Comparison of ENCODE assay signal across 8 cellular contexts in genomic region chr12:57229041-57229633, GRCh38. TPM values are rescaled to one million over a fixed set of nuclear protein-coding genes. Genes with fewer than 3 reads are reported as not detected.
A peak's percentile ranks its signal among the peaks of the same experiment; 100 is the strongest.
DNase-seq lines count a peak whose midpoint lies in the region; ATAC-seq and TF ChIP-seq lines count a peak whose summit lies in the region.

No MANE protein-coding gene starts in this region.

- intact Hi-C loops in activated CD4-positive, alpha-beta T cell treated with anti-CD3 and anti-CD28 coated beads, Interleukin-2, amount 10 ng/mL, durations not matched to agents 24 days and 14 days (cut with micrococcal nuclease): loop anchor here (1.0 kb wide), 1 partner anchor 10 kb away; no protein-coding TSS in a partner anchor
- intact Hi-C loops in mucosa of descending colon (cut with DNase I, micrococcal nuclease): no loop called here

- TF ChIP-seq CTCF in astrocyte of the cerebellum (IDR thresholded peaks at IDR 0.05; ENCODE audit: low read depth, low read length, missing control alignments): peak; percentile 9
- no peak for TF ChIP-seq CTCF in mucosa of descending colon (IDR thresholded peaks at IDR 0.05)

- no peaks in the 10 kb centered on the region for H3K9me3 ChIP-seq in mucosa of descending colon

- H3K4me3 Mint-ChIP-seq in activated CD4-positive, alpha-beta T cell treated with anti-CD3 and anti-CD28 coated beads, Interleukin-2, amount 10 ng/mL, durations not matched to agents 24 days and 14 days: peak overlapping the region; percentile 100

- H3K27me3 Mint-ChIP-seq in activated CD4-positive, alpha-beta T cell treated with anti-CD3 and anti-CD28 coated beads, Interleukin-2, amount 10 ng/mL, durations not matched to agents 24 days and 14 days: peaks cover 21% of the 10 kb centered on the region

- ATAC-seq in mucosa of descending colon (no peak), left lobe of liver (no peak), GM19324 (IDR thresholded peaks at IDR 0.05; ENCODE audit: low FRiP score, unreplicated experiment) (no peak)

- DNase-seq in activated CD4-positive, alpha-beta T cell treated with anti-CD3 and anti-CD28 coated beads, Interleukin-2, amount 10 ng/mL, durations not matched to agents 24 days and 14 days: peak; percentile 81
- no peak for DNase-seq in activated CD4-positive, alpha-beta T cell treated with anti-CD3 and anti-CD28 coated beads for 48 hours
- peak; percentile 83 for DNase-seq in KBM-7
- DNase-seq in astrocyte of the cerebellum (ENCODE audit: low read depth): no peak
- DNase-seq in mucosa of descending colon: no peak
- no peak for DNase-seq in NCI-H774 (lab: John Stamatoyannopoulos, UW)
- DNase-seq in left lobe of liver (ENCODE audit: low spot score): no peak

- no peaks in the 10 kb centered on the region for H3K9me3 Mint-ChIP-seq in activated CD4-positive, alpha-beta T cell treated with anti-CD3 and anti-CD28 coated beads, Interleukin-2, amount 10 ng/mL, durations not matched to agents 24 days and 14 days

- H3K4me1 ChIP-seq in mucosa of descending colon (ENCODE audit: low read depth): peaks cover 24% of the 10 kb centered on the region

- peaks cover 39% of the 10 kb centered on the region for H3K36me3 Mint-ChIP-seq in activated CD4-positive, alpha-beta T cell treated with anti-CD3 and anti-CD28 coated beads, Interleukin-2, amount 10 ng/mL, durations not matched to agents 24 days and 14 days (ENCODE audit: low read depth)

- no peaks in the 10 kb centered on the region for H3K36me3 ChIP-seq in mucosa of descending colon (ENCODE audit: low read depth)

- peak overlapping the region; percentile 98 for H3K27ac Mint-ChIP-seq in activated CD4-positive, alpha-beta T cell treated with anti-CD3 and anti-CD28 coated beads, Interleukin-2, amount 10 ng/mL, durations not matched to agents 24 days and 14 days

- peaks cover 50% of the 10 kb centered on the region for H3K4me1 Mint-ChIP-seq in activated CD4-positive, alpha-beta T cell treated with anti-CD3 and anti-CD28 coated beads, Interleukin-2, amount 10 ng/mL, durations not matched to agents 24 days and 14 days

- in situ Hi-C loops in KBM-7 (cut with MboI; ENCODE audit: low pct_unique_long_range_greater_than_20kb, low sequenced_read_pairs): no loop called here
- in situ Hi-C loops in astrocyte of the cerebellum (cut with HindIII; ENCODE audit: low sequenced_read_pairs): no loop called here

- H3K4me3 ChIP-seq in astrocyte of the cerebellum (ENCODE audit: low read depth, low read length) (peak overlapping the region; percentile 57), mucosa of descending colon (peak overlapping the region; percentile 44)

RNA-seq across cellular contexts. Expression of gene SHMT2, which starts 0.4 kb away (rescaled TPM):
- 297 and 310 TPM in 2 replicates for total RNA-seq in activated CD4-positive, alpha-beta T cell treated with anti-CD3 and anti-CD28 coated beads, Interleukin-2, amount 10 ng/mL, durations not matched to agents 24 days and 14 days
- total RNA-seq in mucosa of descending colon (10 to 100 TPM; 34.7 to 67.4 (median 40.9) TPM), left lobe of liver (242 TPM)

RNA-seq across cellular contexts. Expression of gene NXPH4, which starts 12.5 kb away (rescaled TPM):
- total RNA-seq in activated CD4-positive, alpha-beta T cell treated with anti-CD3 and anti-CD28 coated beads, Interleukin-2, amount 10 ng/mL, durations not matched to agents 24 days and 14 days: 0.47 and 0.73 TPM in 2 replicates
- total RNA-seq in mucosa of descending colon (under 1 TPM in 1 of 3 donors, not detected in 2; 0.25 TPM), left lobe of liver (0.13 TPM)

RNA-seq across cellular contexts. Expression of gene STAC3, which starts 21.9 kb away (rescaled TPM):
- total RNA-seq in activated CD4-positive, alpha-beta T cell treated with anti-CD3 and anti-CD28 coated beads, Interleukin-2, amount 10 ng/mL, durations not matched to agents 24 days and 14 days: 4.9 and 5.5 TPM in 2 replicates
- 1 to 10 TPM; 2.4 to 4.3 (median 3.3) TPM for total RNA-seq in mucosa of descending colon
- total RNA-seq in left lobe of liver: 2.3 TPM

Comparison
In these comparisons a context has a peak if more than half of its experiments do, and no peak if none do; other contexts are left out.
1. DNase-seq: peak in activated CD4-positive, alpha-beta T cell treated with anti-CD3 and anti-CD28 coated beads, Interleukin-2, amount 10 ng/mL, durations not matched to agents 24 days and 14 days (single experiment) and KBM-7 (single experiment); none in activated CD4-positive, alpha-beta T cell treated with anti-CD3 and anti-CD28 coated beads for 48 hours (single experiment), astrocyte of the cerebellum (single experiment), mucosa of descending colon (0 of 3), NCI-H774 (single experiment) and left lobe of liver (single experiment).